ENCODE assay signal across 14 cellular contexts in the genomic region with DNA sequence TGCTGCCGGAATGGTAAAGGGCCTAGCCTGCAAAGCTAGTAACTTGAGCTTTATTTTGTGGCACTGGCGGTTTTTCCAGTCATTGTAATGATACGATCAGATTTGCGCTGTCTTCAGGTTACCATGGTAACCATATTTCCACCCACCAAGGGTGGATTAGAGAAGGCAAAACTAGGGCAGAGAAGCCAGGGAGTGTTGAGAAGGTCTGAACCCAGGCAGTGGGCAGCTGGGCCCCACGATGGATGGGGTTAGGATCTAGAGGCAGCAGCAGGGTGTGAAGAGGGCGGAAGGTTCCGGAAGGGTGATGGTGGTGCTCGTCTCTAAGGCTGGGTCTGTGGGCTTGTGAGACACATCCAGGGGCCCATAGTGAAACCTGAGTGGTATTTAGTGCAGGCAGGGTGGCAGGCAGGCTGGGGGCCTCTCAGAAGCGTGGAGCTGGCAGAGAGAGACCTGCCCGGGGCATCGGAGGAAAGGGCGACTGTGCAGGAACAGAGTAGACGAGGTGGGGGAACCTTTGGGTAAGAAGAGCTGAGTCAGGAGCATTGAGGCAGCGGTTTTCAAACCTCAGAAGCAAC.
DNase-seq lines count a peak whose midpoint lies in the region; ATAC-seq and TF ChIP-seq lines count a peak whose summit lies in the region.
"Had no signal": no experiment of that assay in that cellular context is flagged by ENCODE, and none has a peak within 500 bp of the region (broad histone marks: within the 10 kb centered on the region; RNA-seq: fewer than 3 reads in every experiment).

No MANE protein-coding gene starts in this region.

- peaks cover 5 to 17% of the 10 kb centered on the region in 2 donors for H3K36me3 ChIP-seq in neuronal stem cell (replicated peaks in 1 of 2; ENCODE audit: control insufficient read depth in 2 of 2, insufficient read depth in 2 of 2, low read length in 2 of 2)

- H2AK5ac ChIP-seq in neuronal stem cell (ENCODE audit: low read depth, low read length) = no peak overlapping the region

- no peaks in the 10 kb centered on the region for H3K79me1 ChIP-seq in neuronal stem cell (ENCODE audit: low read depth, low read length)

- H3K18ac ChIP-seq in neuronal stem cell (ENCODE audit: low read length) = peak overlapping the region; percentile 71

- POLR2A ChIA-PET in CD4-positive, alpha-beta T cell (lab: Charles Lee) = no interaction called here
- POLR2A ChIA-PET in RWPE1 (lab: Yijun Ruan, JAX; ENCODE audit: low non-redundant PET) = interaction anchor here (0.6 kb wide), 1 partner anchor 49 kb away, joined by 4 read pairs; no protein-coding TSS in a partner anchor

- intact Hi-C loops in CD4-positive, alpha-beta T cell (cut with DNase I, micrococcal nuclease) = no loop called here

- no peak overlapping the region for H4K91ac ChIP-seq in neuronal stem cell (ENCODE audit: low read depth, low read length, poor library complexity)

- H4K8ac ChIP-seq in neuronal stem cell (ENCODE audit: low read depth, low read length) = no peak overlapping the region

- H2BK12ac ChIP-seq in neuronal stem cell (ENCODE audit: low read length) = no peak overlapping the region

- no peak overlapping the region for H3K27ac ChIP-seq in CD4-positive, alpha-beta T cell (ENCODE audit: low read depth, low read length)
- H3K27ac ChIP-seq in RWPE1 (peak overlapping the region; percentile 60), neuronal stem cell (replicated peaks; ENCODE audit: low read length) (no peak overlapping the region)
- H3K27ac ChIP-seq: psoas muscle, WERI-Rb-1 had no signal

- H2BK15ac ChIP-seq in neuronal stem cell (ENCODE audit: low read length) = no peak overlapping the region

- H3K27me3 ChIP-seq in CD4-positive, alpha-beta T cell (ENCODE audit: control insufficient read depth, insufficient read depth, low read length) = no peaks in the 10 kb centered on the region
- H3K27me3 ChIP-seq in neuronal stem cell (ENCODE audit: control insufficient read depth in 3 of 3, insufficient read depth in 3 of 3, low read depth in 1 of 3, low read length in 3 of 3) = no peaks in the 10 kb centered on the region

- H3K9me3 ChIP-seq in CD4-positive, alpha-beta T cell (ENCODE audit: control insufficient read depth, low read length) = no peaks in the 10 kb centered on the region
- H3K9me3 ChIP-seq in neuronal stem cell (replicated peaks in 1 of 2; ENCODE audit: control insufficient read depth in 2 of 2, insufficient read depth in 1 of 2, low read depth in 1 of 2, low read length in 2 of 2) = peaks cover 0 to 3% of the 10 kb centered on the region in 2 donors
- H3K9me3 ChIP-seq: psoas muscle had no signal

- peak; percentile 52 for ATAC-seq in CD4-positive, alpha-beta T cell (ENCODE audit: poor library complexity)
- ATAC-seq in HG02623 (IDR thresholded peaks at IDR 0.05; ENCODE audit: unreplicated experiment) = no peak
- ATAC-seq: psoas muscle had no signal

- H3K4me1 ChIP-seq in neuronal stem cell (ENCODE audit: control insufficient read depth in 2 of 2, insufficient read depth in 1 of 2, low read depth in 1 of 2, low read length in 2 of 2) = peaks cover 8 to 13% of the 10 kb centered on the region in 2 donors
- H3K4me1 ChIP-seq: psoas muscle had no signal

- no peaks in the 10 kb centered on the region for H3K36me3 Mint-ChIP-seq in CD4-positive, alpha-beta T cell (ENCODE audit: low read depth)

- H3K4me3 Mint-ChIP-seq in CD4-positive, alpha-beta T cell = no peak overlapping the region

- no peak overlapping the region for H2BK5ac ChIP-seq in neuronal stem cell (ENCODE audit: low read length)

- H3K23ac ChIP-seq in neuronal stem cell (ENCODE audit: low read depth, low read length, poor library complexity) = no peak overlapping the region

- no peak overlapping the region for H3K4ac ChIP-seq in neuronal stem cell (ENCODE audit: low read length)

- H3K14ac ChIP-seq in neuronal stem cell (ENCODE audit: low read length) = no peak overlapping the region

- peaks cover 13% of the 10 kb centered on the region for H3K4me1 Mint-ChIP-seq in CD4-positive, alpha-beta T cell (ENCODE audit: low read depth)

- H3K27ac Mint-ChIP-seq in CD4-positive, alpha-beta T cell = peak overlapping the region; percentile 60

- H2AFZ ChIP-seq in neuronal stem cell (ENCODE audit: low read length) = no peak overlapping the region

- DNase-seq in CD4-positive, alpha-beta T cell = peak in 3 of 10 experiments; percentile 1 to 7 (median 5)
- no peak for DNase-seq in RWPE1 (ENCODE audit: low spot score)
- DNase-seq in activated T-helper 9 cell treated with anti-CD3 and anti-CD28 coated beads, Interleukin-2, amount 50 U/mL, for 16 hours (ENCODE audit: low read depth) = peak; percentile 6
- DNase-seq in neuronal stem cell (ENCODE audit: low spot score) = no peak
- no peak for DNase-seq in T1000 (lab: John Stamatoyannopoulos, UW)
- no peak for DNase-seq in NCI-H2196 (lab: John Stamatoyannopoulos, UW; ENCODE audit: unreplicated experiment)
- no peak for DNase-seq in HPDE6-E6E7 (ENCODE audit: extremely low spot score)
- DNase-seq: GOT3, IMR-90, mammary epithelial cell, NCI-H2081 treated with DMSO at 0.1 percent for 48 hours, psoas muscle, WERI-Rb-1 had no signal

- no peak for TF ChIP-seq CTCF in CD4-positive, alpha-beta T cell (IDR thresholded peaks at IDR 0.05)
- no peak for TF ChIP-seq CTCF in RWPE1 (conservative IDR thresholded peaks at IDR 0.05; ENCODE audit: low read depth)

- H3K9ac ChIP-seq in neuronal stem cell (ENCODE audit: low read depth, low read length, poor library complexity) = no peak overlapping the region

- H3K27me3 Mint-ChIP-seq in CD4-positive, alpha-beta T cell = no peaks in the 10 kb centered on the region

- H3K4me3 ChIP-seq in neuronal stem cell (ENCODE audit: low read length in 2 of 2) = no peak overlapping the region
- H3K4me3 ChIP-seq: psoas muscle had no signal

- CTCF ChIA-PET in CD4-positive, alpha-beta T cell (lab: Charles Lee) = interaction anchor here (0.5 to 2.4 kb wide), 2 partner anchors 13 to 119 kb away, joined by 3 to 8 read pairs; no protein-coding TSS in a partner anchor
- CTCF ChIA-PET in RWPE1 (lab: Yijun Ruan, JAX) = no interaction called here

- no peak overlapping the region for H3K4me2 ChIP-seq in neuronal stem cell (ENCODE audit: insufficient read depth, low read length, poor library complexity, severe bottlenecking)

- no peaks in the 10 kb centered on the region for H3K9me3 Mint-ChIP-seq in CD4-positive, alpha-beta T cell

- no peak overlapping the region for H2BK120ac ChIP-seq in neuronal stem cell (ENCODE audit: low read depth, low read length)

- WGBS in neuronal stem cell (ENCODE audit: extremely low coverage in 2 of 2, insufficient read length in 2 of 2, insufficient replicate concordance in 1 of 2), 2 donors = no CpG with 5 or more reads among the region's 14 CpGs
